In genomic region chr7:88307412-88307811, GRCh38 we compare ENCODE assay signal across 13 cellular contexts. TPM values are rescaled to one million over a fixed set of nuclear protein-coding genes. Genes with fewer than 3 reads are reported as not detected.
"Had no signal": no experiment of that assay in that cellular context is flagged by ENCODE, and none has a peak within 500 bp of the region (broad histone marks: within the 10 kb centered on the region; RNA-seq: fewer than 3 reads in every experiment).

No MANE protein-coding gene starts in this region.

- H3K27ac ChIP-seq: cardiac muscle cell, neural progenitor cell, SJSA1 had no signal

- FAIRE-seq: astrocyte, colon had no signal

- H3K36me3 Mint-ChIP-seq: neural progenitor cell; stimulated activated naive B cell treated with anti-CD40 and anti-IgM and Interleukin-4, amounts not matched to agents 10 μg/mL and 1 μg/mL and 100 μg/mL, for 72 hours; type B pancreatic cell had no signal

- H3K9me3 Mint-ChIP-seq: activated CD8-positive, alpha-beta T cell treated with anti-CD3 and anti-CD28 coated beads for 36 hours; neural progenitor cell; stimulated activated naive B cell treated with anti-CD40 and anti-IgM and Interleukin-4, amounts not matched to agents 10 μg/mL and 1 μg/mL and 100 μg/mL, for 72 hours; type B pancreatic cell had no signal

- H3K27ac Mint-ChIP-seq: activated CD8-positive, alpha-beta T cell treated with anti-CD3 and anti-CD28 coated beads for 36 hours; neural progenitor cell; stimulated activated naive B cell treated with anti-CD40 and anti-IgM and Interleukin-4, amounts not matched to agents 10 μg/mL and 1 μg/mL and 100 μg/mL, for 72 hours had no signal

- H3K4me3 ChIP-seq: cardiac muscle cell, SJSA1 had no signal

- DNase-seq: activated CD4-positive, alpha-beta T cell treated with anti-CD3 and anti-CD28 coated beads for 4 hours; activated CD8-positive, alpha-beta memory T cell treated with anti-CD3 and anti-CD28 coated beads, Interleukin-2, amount 50 U/mL, for 4 hours; effector CD4-positive, alpha-beta T cell; stimulated activated naive B cell treated with anti-CD40 and anti-IgM and Interleukin-4, amounts not matched to agents 10 μg/mL and 1 μg/mL and 100 μg/mL, for 72 hours; T1000 had no signal

- H3K4me1 ChIP-seq: SJSA1 had no signal

- H3K36me3 ChIP-seq: cardiac muscle cell, neural progenitor cell, SJSA1 had no signal

- H3K9ac ChIP-seq: neural progenitor cell had no signal

- H3K9me3 ChIP-seq: SJSA1 had no signal

RNA-seq across cellular contexts. Expression of gene STEAP4, which starts 0.7 kb away (rescaled TPM):
- total RNA-seq: activated CD8-positive, alpha-beta T cell treated with anti-CD3 and anti-CD28 coated beads for 36 hours; astrocyte; cardiac muscle cell; glomerular endothelial cell; SJSA1 had no signal
- polyA plus RNA-seq: cardiac muscle cell had no signal
